In genomic region chr4:173769568-173769967, GRCh38 we compare ENCODE assay signal across 31 cellular contexts.
"Had no signal": no experiment of that assay in that cellular context is flagged by ENCODE, and none has a peak within 500 bp of the region (broad histone marks: within the 10 kb centered on the region; RNA-seq: fewer than 3 reads in every experiment).

No MANE protein-coding gene starts in this region.

- H3K27ac ChIP-seq: ascending aorta, cardiac muscle cell, VCaP had no signal

- H3K4me1 ChIP-seq: ascending aorta had no signal

- H3K9me3 ChIP-seq: ascending aorta had no signal

- ATAC-seq: activated CD8-positive, alpha-beta T cell treated with anti-CD3 and anti-CD28 coated beads for 36 hours; activated naive CD4-positive, alpha-beta T cell treated with anti-CD3 and anti-CD28 coated beads, Interleukin-2, amount 50 U/mL, for 72 hours; activated T-cell treated with anti-CD3 and anti-CD28 coated beads, Interleukin-2, amount 50 U/mL, for 4 hours; activated T-cell treated with anti-CD3 and anti-CD28 coated beads, Interleukin-2, amount 50 U/mL, for 72 hours; activated T-helper 17 cell treated with anti-CD3 and anti-CD28 coated beads, Interleukin-2, amount 50 U/mL, for 72 hours had no signal

- H3K4me3 ChIP-seq: ascending aorta, cardiac muscle cell had no signal

- H3K27me3 ChIP-seq: ascending aorta, cardiac muscle cell had no signal

- DNase-seq: activated B cell treated with CpG ODN at 0.5 μM for 24 hours; activated CD4-positive, alpha-beta memory T cell treated with anti-CD3 and anti-CD28 coated beads for 36 hours; activated CD4-positive, alpha-beta T cell treated with anti-CD3 and anti-CD28 coated beads for 4 hours; activated CD4-positive, alpha-beta T cell treated with anti-CD3 and anti-CD28 coated beads, Interleukin-2, amount 10 ng/mL, durations not matched to agents 24 days and 14 days; activated CD4-positive, alpha-beta T cell treated with anti-CD3 and anti-CD28 coated beads, Interleukin-2, amount 50 U/mL, for 1 hour; activated CD4-positive, alpha-beta T cell treated with anti-CD3 and anti-CD28 coated beads, Interleukin-2, amount 50 U/mL, for 4 hours; activated CD4-positive, CD25-positive, alpha-beta regulatory T cell treated with anti-CD3 and anti-CD28 coated beads, Interleukin-2, amount 50 U/mL, for 72 hours; activated CD8-positive, alpha-beta memory T cell treated with anti-CD3 and anti-CD28 coated beads, Interleukin-2, amount 50 U/mL, for 4 hours; activated CD8-positive, alpha-beta T cell treated with anti-CD3 and anti-CD28 coated beads for 36 hours; activated effector memory CD4-positive, alpha-beta T cell treated with anti-CD3 and anti-CD28 coated beads, Interleukin-2, amount 50 U/mL, for 16 hours; activated gamma-delta T cell treated with Interleukin-2 at 50 U/mL for 16 hours; activated naive CD4-positive, alpha-beta T cell; activated naive CD4-positive, alpha-beta T cell treated with anti-CD3 and anti-CD28 coated beads for 36 hours; activated naive CD4-positive, alpha-beta T cell treated with anti-CD3 and anti-CD28 coated beads, Interleukin-2, amount 50 U/mL, for 16 hours; activated naive CD8-positive, alpha-beta T cell treated with anti-CD3 and anti-CD28 coated beads for 36 hours; activated T-cell treated with anti-CD3 and anti-CD28 coated beads for 4 hours; activated T-cell treated with anti-CD3 and anti-CD28 coated beads, Interleukin-2, amount 50 U/mL, for 1 hour; activated T-cell treated with anti-CD3 and anti-CD28 coated beads, Interleukin-2, amount 50 U/mL, for 4 hours; activated T-cell treated with anti-CD3 and anti-CD28 coated beads, Interleukin-2, amount 50 U/mL, for 72 hours; amygdala; anterior cingulate cortex; caudate nucleus; cerebellar nuclear complex; T-helper 1 cell; T-helper 2 cell; T-helper 9 cell had no signal

- H3K36me3 ChIP-seq: ascending aorta, cardiac muscle cell had no signal
